Comparison of ENCODE assay signal across 10 cellular contexts in the genomic region with DNA sequence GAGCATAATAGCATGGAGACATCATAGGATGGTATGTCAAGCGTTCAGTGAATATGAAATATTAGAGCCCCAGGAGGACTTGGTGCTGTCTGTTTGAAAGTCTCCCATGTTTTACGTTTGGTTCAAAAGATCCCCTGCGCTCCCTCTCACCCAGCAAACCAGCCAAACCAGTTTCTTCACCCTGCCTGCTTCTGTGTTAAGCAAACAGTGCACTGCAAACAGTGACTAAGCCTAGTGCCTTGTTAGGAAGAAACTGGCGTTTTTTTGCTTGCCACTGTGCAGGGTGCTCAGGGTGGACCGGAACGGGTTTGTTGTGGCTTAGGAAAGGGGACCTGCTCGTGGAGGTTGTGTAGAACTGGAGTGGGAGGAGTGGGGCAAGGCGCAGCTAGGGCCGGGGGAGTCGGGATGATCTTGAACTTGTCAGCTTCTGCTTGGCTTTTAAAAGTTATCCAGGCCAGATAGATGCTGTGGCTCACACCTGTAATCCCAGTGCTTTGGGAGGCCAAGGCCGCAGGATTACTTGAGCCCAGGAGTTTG. TPM values are rescaled to one million over a fixed set of nuclear protein-coding genes. Genes with fewer than 3 reads are reported as not detected.
DNase-seq lines count a peak whose midpoint lies in the region; ATAC-seq and TF ChIP-seq lines count a peak whose summit lies in the region.
"Had no signal": no experiment of that assay in that cellular context is flagged by ENCODE, and none has a peak within 500 bp of the region (broad histone marks: within the 10 kb centered on the region; RNA-seq: fewer than 3 reads in every experiment).

No MANE protein-coding gene starts in this region.

- no peaks in the 10 kb centered on the region for H3K27me3 ChIP-seq in suprapubic skin

- no peaks in the 10 kb centered on the region for H3K36me3 ChIP-seq in suprapubic skin

- no peak for TF ChIP-seq EP300 in suprapubic skin (IDR thresholded peaks at IDR 0.05)

- no peak for TF ChIP-seq POLR2A in suprapubic skin (IDR thresholded peaks at IDR 0.05)

- H3K4me1 ChIP-seq in suprapubic skin, result peaks cover 46% of the 10 kb centered on the region

- peak overlapping the region; percentile 72 for H3K27ac ChIP-seq in suprapubic skin
- H3K27ac ChIP-seq: HL-60 had no signal

- ATAC-seq in HG03460 (IDR thresholded peaks at IDR 0.05; ENCODE audit: unreplicated experiment), result no peak
- ATAC-seq in GM21825 (IDR thresholded peaks at IDR 0.05; ENCODE audit: unreplicated experiment), result no peak
- ATAC-seq: left cardiac atrium had no signal

- WGBS in suprapubic skin, result 40% methylated on average over 11 of the region's 11 CpGs

- no peak for TF ChIP-seq CTCF in suprapubic skin (IDR thresholded peaks at IDR 0.05)

- no peaks in the 10 kb centered on the region for H3K9me3 ChIP-seq in suprapubic skin

- DNase-seq in HuH-7.5 (ENCODE audit: low spot score) (peak; percentile 59), NCI-H774 (lab: John Stamatoyannopoulos, UW) (peak; percentile 85), iPS-NIHi11 (ENCODE audit: low spot score) (peak; percentile 54), suprapubic skin (ENCODE audit: low spot score in 2 of 2) (no peak)
- DNase-seq in activated CD8-positive, alpha-beta memory T cell treated with anti-CD3 and anti-CD28 coated beads, Interleukin-2, amount 50 U/mL, for 48 hours, result no peak
- DNase-seq: left cardiac atrium had no signal

- peak overlapping the region; percentile 10 for H3K4me3 ChIP-seq in suprapubic skin

RNA-seq across cellular contexts. Expression of a gene that starts 7.7 kb away (rescaled TPM):
- 100 to 1,000 TPM; 175 to 248 (median 223) TPM for total RNA-seq in suprapubic skin
- total RNA-seq: activated CD8-positive, alpha-beta memory T cell treated with anti-CD3 and anti-CD28 coated beads for 36 hours had no signal

Comparison
In these comparisons a context has a peak if more than half of its experiments do, and no peak if none do; other contexts are left out.
1. DNase-seq: peak in HuH-7.5 (single experiment), NCI-H774 (single experiment) and iPS-NIHi11 (single experiment); none in suprapubic skin (0 of 2) and activated CD8-positive, alpha-beta memory T cell treated with anti-CD3 and anti-CD28 coated beads, Interleukin-2, amount 50 U/mL, for 48 hours (single experiment).